In genomic region chr9:14313951-14314423, GRCh38 we compare ENCODE assay signal across 8 cellular contexts. TPM values are rescaled to one million over a fixed set of nuclear protein-coding genes. Genes with fewer than 3 reads are reported as not detected.
DNase-seq lines count a peak whose midpoint lies in the region; TF ChIP-seq lines count a peak whose summit lies in the region.

Gene NFIB (minus strand): TSS chr9:14314141. CDS start chr9:14313511, 630 bp downstream.

- peak within 1 kb of the TSS; percentile 100 for H3K18ac ChIP-seq in mesendoderm (ENCODE audit: low read length)

- H3K79me1 ChIP-seq in mesendoderm (ENCODE audit: low read length) = no peaks in the 10 kb centered on the region

- intact Hi-C loops in A673 (cut with micrococcal nuclease; ENCODE audit: unreplicated experiment) = no loop called here
- intact Hi-C loops in tibial artery (cut with DNase I; ENCODE audit: low total_unique reads) = loop anchor here (5.0 to 10.0 kb wide), 3 partner anchors 38 to 289 kb away; no protein-coding TSS in a partner anchor

- peak within 1 kb of the TSS; percentile 99 for H4K8ac ChIP-seq in mesendoderm (ENCODE audit: low read depth, low read length)

- WGBS in mesendoderm (ENCODE audit: extremely low coverage, insufficient coverage, low lambda C conversion rate) = no CpG with 5 or more reads among the region's 63 CpGs

- peak within 1 kb of the TSS; percentile 80 for H2BK5ac ChIP-seq in mesendoderm (ENCODE audit: low read length)

- no peak within 1 kb of the TSS for H2AK5ac ChIP-seq in mesendoderm (ENCODE audit: low read length)

- peak within 1 kb of the TSS; percentile 91 for H3K9ac ChIP-seq in mesendoderm (ENCODE audit: low read length)

- BruUV-seq in A673 (replicated peaks; lab: Mats Ljungman, UMichigan) = no TSS peak

- peak within 1 kb of the TSS; percentile 99 for H2BK120ac ChIP-seq in mesendoderm (ENCODE audit: low read depth, low read length)

- H4K5ac ChIP-seq in mesendoderm (ENCODE audit: low read length) = no peak within 1 kb of the TSS

- no peak for DNase-seq in A673 (ENCODE audit: low spot score)
- peak in 1 of 2 experiments; percentile 50 for DNase-seq in SJSA1 (ENCODE audit: low read depth in 1 of 2, low spot score in 2 of 2)
- peak; percentile 86 for DNase-seq in mesendoderm
- peak; percentile 50 to 78 for DNase-seq in tibial artery
- DNase-seq in retina = no peak
- no peak for DNase-seq in stimulated activated CD4-positive, alpha-beta T cell treated with anti-CD3 and anti-CD28 coated beads, Interleukin-4, amount 100 ng/mL, for 24 hours

- H3K9me3 ChIP-seq in A673 (ENCODE audit: low read depth, low read length, poor library complexity, severe bottlenecking) (no peaks in the 10 kb centered on the region), SJSA1 (replicated peaks) (no peaks in the 10 kb centered on the region), tibial artery (no peaks in the 10 kb centered on the region)

- H3K23ac ChIP-seq in mesendoderm (ENCODE audit: low read length) = peak within 1 kb of the TSS; percentile 29

- H3K27ac ChIP-seq in A673 (ENCODE audit: low read depth, low read length, poor library complexity, severe bottlenecking) (peak within 1 kb of the TSS; percentile 93), SJSA1 (peak within 1 kb of the TSS; percentile 79), mesendoderm (ENCODE audit: low read depth, low read length) (peak within 1 kb of the TSS; percentile 100), tibial artery (peak within 1 kb of the TSS; percentile 99 to 100)

- H3K4me2 ChIP-seq in mesendoderm (ENCODE audit: low read length) = peak within 1 kb of the TSS; percentile 88

- H3K4me1 ChIP-seq in A673 (ENCODE audit: insufficient read depth, low read length, poor library complexity, severe bottlenecking) (peaks cover 34% of the 10 kb centered on the region), SJSA1 (replicated peaks) (peaks cover 3% of the 10 kb centered on the region; the same call in 1 of the 2 replicates), mesendoderm (ENCODE audit: control insufficient read depth, low read depth, low read length) (peaks cover 6% of the 10 kb centered on the region), tibial artery (peaks cover 0 to 33% (median 9%) of the 10 kb centered on the region in 4 donors)

- peak within 1 kb of the TSS; percentile 98 for H2BK15ac ChIP-seq in mesendoderm (replicated peaks; ENCODE audit: low read depth)

- H3K4me3 ChIP-seq in A673 (ENCODE audit: low read depth, low read length, poor library complexity, severe bottlenecking) (peak within 1 kb of the TSS; percentile 79), SJSA1 (peak within 1 kb of the TSS; percentile 59), mesendoderm (ENCODE audit: low read length) (peak within 1 kb of the TSS; percentile 88), tibial artery (peak within 1 kb of the TSS; percentile 95 to 96)

- H3K56ac ChIP-seq in mesendoderm (ENCODE audit: low read length) = peak within 1 kb of the TSS; percentile 94

- H3K36me3 ChIP-seq in A673 (ENCODE audit: insufficient read depth, low read length, poor library complexity, severe bottlenecking) (no peaks in the 10 kb centered on the region), SJSA1 (no peaks in the 10 kb centered on the region), mesendoderm (ENCODE audit: control insufficient read depth, insufficient read depth, low read length) (no peaks in the 10 kb centered on the region), tibial artery (no peaks in the 10 kb centered on the region)

- POLR2A ChIA-PET in A673 (lab: Charles Lee; ENCODE audit: low non-redundant PET) = no interaction called here

- H3K27me3 ChIP-seq in A673 (replicated peaks; ENCODE audit: insufficient read depth, low read depth, low read length, poor library complexity) (no peaks in the 10 kb centered on the region), SJSA1 (replicated peaks) (no peaks in the 10 kb centered on the region), mesendoderm (ENCODE audit: insufficient read depth, low read length, poor library complexity) (no peaks in the 10 kb centered on the region), tibial artery (no peaks in the 10 kb centered on the region)

- TF ChIP-seq CTCF in A673 (conservative IDR thresholded peaks at IDR 0.05; ENCODE audit: low read depth, low read length) (no peak), tibial artery (IDR thresholded peaks at IDR 0.05) (no peak)

- CTCF ChIA-PET in A673 (lab: Charles Lee) = interaction anchor here (0.7 kb wide), 1 partner anchor 43 kb away, joined by 4 read pairs; no protein-coding TSS in a partner anchor

- peaks cover 4% of the 10 kb centered on the region for H3K79me2 ChIP-seq in mesendoderm (ENCODE audit: control insufficient read depth, insufficient read depth, low read length)

- H3K4ac ChIP-seq in mesendoderm (ENCODE audit: low read depth, low read length) = peak within 1 kb of the TSS; percentile 100

- peak; percentile 56 for TF ChIP-seq POLR2A in GM19099 (IDR thresholded peaks at IDR 0.05; ENCODE audit: extremely low read depth, insufficient read length, low read depth)

- in situ Hi-C loops in endometrial microvascular endothelial cells (cut with HindIII; ENCODE audit: inconsistent ontology term, low pct_unique_long_range_greater_than_20kb, low sequenced_read_pairs) = no loop called here

RNA-seq across cellular contexts. Expression of gene NFIB, which starts in this region (rescaled TPM):
- total RNA-seq in A673 (2021) = 41.2 and 42.9 TPM in 2 replicates
- total RNA-seq in SJSA1 (2014; rRNA removed; shearing (Covaris generic)) = 7.6 TPM in 2 replicates
- total RNA-seq in endometrial microvascular endothelial cells (ENCODE audit: inconsistent ontology term) = 80.0 TPM
- polyA plus RNA-seq in mesendoderm (2013, experiment 1 of 2) = 1.8 TPM
- 1.5 TPM for polyA plus RNA-seq in mesendoderm (2013, experiment 2 of 2)

Comparison
In these comparisons a context has a peak if more than half of its experiments do, and no peak if none do; other contexts are left out.
1. DNase-seq: peak in mesendoderm (single experiment) and tibial artery (2 of 2); none in A673 (single experiment), retina (single experiment) and stimulated activated CD4-positive, alpha-beta T cell treated with anti-CD3 and anti-CD28 coated beads, Interleukin-4, amount 100 ng/mL, for 24 hours (single experiment).
2. Peak in every context shown above with its lines, with median percentiles within 50 percentile points of each other: H3K27ac ChIP-seq and H3K4me3 ChIP-seq.